Comparison of ENCODE assay signal across 19 cellular contexts in genomic region chr9:121218357-121219027, GRCh38.
"Had no signal": no experiment of that assay in that cellular context is flagged by ENCODE, and none has a peak within 500 bp of the region (broad histone marks: within the 10 kb centered on the region; RNA-seq: fewer than 3 reads in every experiment).

No MANE protein-coding gene starts in this region.

- H3K4me1 Mint-ChIP-seq: mesothelial cell of epicardium had no signal

- H3K36me3 ChIP-seq: brain microvascular endothelial cell, gastrocnemius medialis, heart left ventricle, lower lobe of right lung, ovary, thoracic aorta had no signal

- H3K27ac ChIP-seq: brain microvascular endothelial cell, epithelial cell of prostate, gastrocnemius medialis, heart left ventricle, lower lobe of right lung, ovary, stomach, thoracic aorta had no signal

- H3K27me3 Mint-ChIP-seq: activated CD4-positive, alpha-beta T cell treated with anti-CD3 and anti-CD28 coated beads, Interleukin-2, amount 10 ng/mL, durations not matched to agents 24 days and 14 days; activated naive CD8-positive, alpha-beta T cell treated with anti-CD3 and anti-CD28 coated beads, Interleukin-2, amount 10 ng/mL, durations not matched to agents 7 days and 5 days had no signal

- DNase-seq: activated CD4-positive, alpha-beta T cell treated with anti-CD3 and anti-CD28 coated beads, Interleukin-2, amount 10 ng/mL, durations not matched to agents 24 days and 14 days; activated CD8-positive, alpha-beta memory T cell treated with anti-CD3 and anti-CD28 coated beads, Interleukin-2, amount 50 U/mL, for 48 hours; activated CD8-positive, alpha-beta T cell treated with anti-CD3 and anti-CD28 coated beads, Interleukin-2, amount 10 ng/mL, durations not matched to agents 7 days and 5 days; activated naive CD8-positive, alpha-beta T cell treated with anti-CD3 and anti-CD28 coated beads, Interleukin-2, amount 10 ng/mL, durations not matched to agents 7 days and 5 days; cerebellar nuclear complex; gastrocnemius medialis; heart left ventricle; left cardiac atrium; lower lobe of right lung; ovary; stomach had no signal

- H3K27ac Mint-ChIP-seq: activated CD4-positive, alpha-beta T cell treated with anti-CD3 and anti-CD28 coated beads, Interleukin-2, amount 10 ng/mL, durations not matched to agents 24 days and 14 days; activated CD8-positive, alpha-beta T cell treated with anti-CD3 and anti-CD28 coated beads, Interleukin-2, amount 10 ng/mL, durations not matched to agents 7 days and 5 days; activated naive CD8-positive, alpha-beta T cell treated with anti-CD3 and anti-CD28 coated beads, Interleukin-2, amount 10 ng/mL, durations not matched to agents 7 days and 5 days; activated T-helper 1 cell treated with anti-CD3 and anti-CD28 coated beads, Interleukin-12 subunit alpha, Interleukin-12 subunit beta, Interleukin-2, Interleukin-4 antibody, amounts not matched to agents 30 ng/mL and 10 ng/mL and 1 ng/mL, durations not matched to agents 14 hours and 24 hours and 36 hours; mesothelial cell of epicardium; WTC11 had no signal

- H3K36me3 Mint-ChIP-seq: mesothelial cell of epicardium, WTC11 had no signal

- H3K4me3 ChIP-seq: gastrocnemius medialis, heart left ventricle, lower lobe of right lung, ovary, stomach, thoracic aorta had no signal

- H3K9me3 Mint-ChIP-seq: activated CD4-positive, alpha-beta T cell treated with anti-CD3 and anti-CD28 coated beads, Interleukin-2, amount 10 ng/mL, durations not matched to agents 24 days and 14 days; activated naive CD8-positive, alpha-beta T cell treated with anti-CD3 and anti-CD28 coated beads, Interleukin-2, amount 10 ng/mL, durations not matched to agents 7 days and 5 days; activated T-helper 1 cell treated with anti-CD3 and anti-CD28 coated beads, Interleukin-12 subunit alpha, Interleukin-12 subunit beta, Interleukin-2, Interleukin-4 antibody, amounts not matched to agents 30 ng/mL and 10 ng/mL and 1 ng/mL, durations not matched to agents 14 hours and 24 hours and 36 hours; mesothelial cell of epicardium; neural crest cell; WTC11 had no signal

- H3K4me1 ChIP-seq: gastrocnemius medialis had no signal

- ATAC-seq: activated CD8-positive, alpha-beta T cell treated with anti-CD3 and anti-CD28 coated beads, Interleukin-2, amount 10 ng/mL, durations not matched to agents 7 days and 5 days; gastrocnemius medialis; heart left ventricle; left cardiac atrium; lower lobe of right lung; sciatic nerve; WTC11 had no signal

- H3K27me3 ChIP-seq: brain microvascular endothelial cell, gastrocnemius medialis, heart left ventricle, ovary, stomach had no signal

- H3K9me3 ChIP-seq: gastrocnemius medialis, heart left ventricle, lower lobe of right lung, ovary, stomach, thoracic aorta had no signal

- H3K4me3 Mint-ChIP-seq: activated CD4-positive, alpha-beta T cell treated with anti-CD3 and anti-CD28 coated beads, Interleukin-2, amount 10 ng/mL, durations not matched to agents 24 days and 14 days; activated CD8-positive, alpha-beta T cell treated with anti-CD3 and anti-CD28 coated beads, Interleukin-2, amount 10 ng/mL, durations not matched to agents 7 days and 5 days; activated naive CD8-positive, alpha-beta T cell treated with anti-CD3 and anti-CD28 coated beads, Interleukin-2, amount 10 ng/mL, durations not matched to agents 7 days and 5 days; activated T-helper 1 cell treated with anti-CD3 and anti-CD28 coated beads, Interleukin-12 subunit alpha, Interleukin-12 subunit beta, Interleukin-2, Interleukin-4 antibody, amounts not matched to agents 30 ng/mL and 10 ng/mL and 1 ng/mL, durations not matched to agents 14 hours and 24 hours and 36 hours; mesothelial cell of epicardium; neural crest cell; WTC11 had no signal
